Comparison of ENCODE assay signal across 1 cellular context in the genomic region with DNA sequence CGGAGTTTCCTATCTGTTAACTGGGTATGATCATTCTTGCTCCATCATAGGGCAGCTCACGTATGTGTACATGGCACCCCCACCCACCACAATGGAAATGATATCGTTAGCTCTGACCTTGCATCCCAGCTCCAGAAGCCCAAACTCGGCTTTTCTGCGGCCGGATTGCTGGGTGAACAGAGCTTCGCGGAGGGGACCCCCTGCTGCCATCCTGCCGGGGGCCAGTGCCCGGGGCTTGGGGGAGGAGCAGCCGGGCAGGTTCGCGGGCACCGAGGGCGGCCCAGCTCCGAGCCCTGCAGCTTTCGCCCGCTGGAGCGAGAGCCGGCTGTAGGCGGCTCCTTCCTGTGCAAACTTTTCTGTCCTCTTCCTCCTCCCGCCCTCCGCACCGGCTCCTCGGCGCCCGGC.
TF ChIP-seq lines count a peak whose summit lies in the region.

No MANE protein-coding gene starts in this region.

TF ChIP-seq in HepG2, 621 proteins besides CTCF, POLR2A, EP300 and RAD21 (continued from another document and continues in another):
- TF ChIP-seq, protein P1, sequence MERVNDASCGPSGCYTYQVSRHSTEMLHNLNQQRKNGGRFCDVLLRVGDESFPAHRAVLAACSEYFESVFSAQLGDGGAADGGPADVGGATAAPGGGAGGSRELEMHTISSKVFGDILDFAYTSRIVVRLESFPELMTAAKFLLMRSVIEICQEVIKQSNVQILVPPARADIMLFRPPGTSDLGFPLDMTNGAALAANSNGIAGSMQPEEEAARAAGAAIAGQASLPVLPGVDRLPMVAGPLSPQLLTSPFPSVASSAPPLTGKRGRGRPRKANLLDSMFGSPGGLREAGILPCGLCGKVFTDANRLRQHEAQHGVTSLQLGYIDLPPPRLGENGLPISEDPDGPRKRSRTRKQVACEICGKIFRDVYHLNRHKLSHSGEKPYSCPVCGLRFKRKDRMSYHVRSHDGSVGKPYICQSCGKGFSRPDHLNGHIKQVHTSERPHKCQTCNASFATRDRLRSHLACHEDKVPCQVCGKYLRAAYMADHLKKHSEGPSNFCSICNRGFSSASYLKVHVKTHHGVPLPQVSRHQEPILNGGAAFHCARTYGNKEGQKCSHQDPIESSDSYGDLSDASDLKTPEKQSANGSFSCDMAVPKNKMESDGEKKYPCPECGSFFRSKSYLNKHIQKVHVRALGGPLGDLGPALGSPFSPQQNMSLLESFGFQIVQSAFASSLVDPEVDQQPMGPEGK (CRISPR knock-in tag; IDR thresholded peaks at IDR 0.05), result peak; percentile 23; the same call in 1 of the 2 replicates
- TF ChIP-seq, protein P2, sequence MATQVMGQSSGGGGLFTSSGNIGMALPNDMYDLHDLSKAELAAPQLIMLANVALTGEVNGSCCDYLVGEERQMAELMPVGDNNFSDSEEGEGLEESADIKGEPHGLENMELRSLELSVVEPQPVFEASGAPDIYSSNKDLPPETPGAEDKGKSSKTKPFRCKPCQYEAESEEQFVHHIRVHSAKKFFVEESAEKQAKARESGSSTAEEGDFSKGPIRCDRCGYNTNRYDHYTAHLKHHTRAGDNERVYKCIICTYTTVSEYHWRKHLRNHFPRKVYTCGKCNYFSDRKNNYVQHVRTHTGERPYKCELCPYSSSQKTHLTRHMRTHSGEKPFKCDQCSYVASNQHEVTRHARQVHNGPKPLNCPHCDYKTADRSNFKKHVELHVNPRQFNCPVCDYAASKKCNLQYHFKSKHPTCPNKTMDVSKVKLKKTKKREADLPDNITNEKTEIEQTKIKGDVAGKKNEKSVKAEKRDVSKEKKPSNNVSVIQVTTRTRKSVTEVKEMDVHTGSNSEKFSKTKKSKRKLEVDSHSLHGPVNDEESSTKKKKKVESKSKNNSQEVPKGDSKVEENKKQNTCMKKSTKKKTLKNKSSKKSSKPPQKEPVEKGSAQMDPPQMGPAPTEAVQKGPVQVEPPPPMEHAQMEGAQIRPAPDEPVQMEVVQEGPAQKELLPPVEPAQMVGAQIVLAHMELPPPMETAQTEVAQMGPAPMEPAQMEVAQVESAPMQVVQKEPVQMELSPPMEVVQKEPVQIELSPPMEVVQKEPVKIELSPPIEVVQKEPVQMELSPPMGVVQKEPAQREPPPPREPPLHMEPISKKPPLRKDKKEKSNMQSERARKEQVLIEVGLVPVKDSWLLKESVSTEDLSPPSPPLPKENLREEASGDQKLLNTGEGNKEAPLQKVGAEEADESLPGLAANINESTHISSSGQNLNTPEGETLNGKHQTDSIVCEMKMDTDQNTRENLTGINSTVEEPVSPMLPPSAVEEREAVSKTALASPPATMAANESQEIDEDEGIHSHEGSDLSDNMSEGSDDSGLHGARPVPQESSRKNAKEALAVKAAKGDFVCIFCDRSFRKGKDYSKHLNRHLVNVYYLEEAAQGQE (IDR thresholded peaks at IDR 0.05; ENCODE audit: borderline replicate concordance in 1 of 2, low read depth in 1 of 2, low read length in 2 of 2), result no peak
- TF ChIP-seq SRSF1 (optimal IDR thresholded peaks at IDR 0.05; ENCODE audit: low read depth, low read length), result no peak
- no peak for TF ChIP-seq ZNF30 (CRISPR knock-in tag; IDR thresholded peaks at IDR 0.05)
- TF ChIP-seq GABPB1 (CRISPR knock-in tag; IDR thresholded peaks at IDR 0.05), result peak; percentile 70; the same call in 1 of the 2 replicates
- TF ChIP-seq ZNF572 (CRISPR knock-in tag; IDR thresholded peaks at IDR 0.05), result no peak
- TF ChIP-seq MTA1 (CRISPR knock-in tag; IDR thresholded peaks at IDR 0.05; ENCODE audit: borderline replicate concordance), result no peak
- TF ChIP-seq ZNF383 (CRISPR knock-in tag; IDR thresholded peaks at IDR 0.05; ENCODE audit: borderline replicate concordance), result no peak
- no peak for TF ChIP-seq TCF7 (IDR thresholded peaks at IDR 0.05; ENCODE audit: low read depth)
- TF ChIP-seq ZNF274 (CRISPR knock-in tag; IDR thresholded peaks at IDR 0.05), result 0 out of 2 replicates have a peak, but pooled peaks have one; percentile 26
- TF ChIP-seq THAP11 (CRISPR knock-in tag; IDR thresholded peaks at IDR 0.05), result no peak
- TF ChIP-seq, protein P3, sequence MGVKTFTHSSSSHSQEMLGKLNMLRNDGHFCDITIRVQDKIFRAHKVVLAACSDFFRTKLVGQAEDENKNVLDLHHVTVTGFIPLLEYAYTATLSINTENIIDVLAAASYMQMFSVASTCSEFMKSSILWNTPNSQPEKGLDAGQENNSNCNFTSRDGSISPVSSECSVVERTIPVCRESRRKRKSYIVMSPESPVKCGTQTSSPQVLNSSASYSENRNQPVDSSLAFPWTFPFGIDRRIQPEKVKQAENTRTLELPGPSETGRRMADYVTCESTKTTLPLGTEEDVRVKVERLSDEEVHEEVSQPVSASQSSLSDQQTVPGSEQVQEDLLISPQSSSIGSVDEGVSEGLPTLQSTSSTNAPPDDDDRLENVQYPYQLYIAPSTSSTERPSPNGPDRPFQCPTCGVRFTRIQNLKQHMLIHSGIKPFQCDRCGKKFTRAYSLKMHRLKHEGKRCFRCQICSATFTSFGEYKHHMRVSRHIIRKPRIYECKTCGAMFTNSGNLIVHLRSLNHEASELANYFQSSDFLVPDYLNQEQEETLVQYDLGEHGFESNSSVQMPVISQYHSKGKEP (CRISPR knock-in tag; IDR thresholded peaks at IDR 0.05), result no peak
- TF ChIP-seq GATA4 (IDR thresholded peaks at IDR 0.05; ENCODE audit: borderline replicate concordance, low read depth), result no peak
- no peak for TF ChIP-seq ZNF567 (CRISPR knock-in tag; IDR thresholded peaks at IDR 0.05; ENCODE audit: borderline replicate concordance)
- no peak for TF ChIP-seq GATAD1 (CRISPR knock-in tag; IDR thresholded peaks at IDR 0.05)
- TF ChIP-seq ZKSCAN8 (CRISPR knock-in tag; IDR thresholded peaks at IDR 0.05; ENCODE audit: borderline replicate concordance), result no peak
- TF ChIP-seq HOXA5 (CRISPR knock-in tag; IDR thresholded peaks at IDR 0.05), result no peak
- no peak for TF ChIP-seq HIVEP1 (CRISPR knock-in tag; IDR thresholded peaks at IDR 0.05)
- TF ChIP-seq ARID2 (CRISPR knock-in tag; IDR thresholded peaks at IDR 0.05; ENCODE audit: borderline replicate concordance), result no peak
- TF ChIP-seq, protein P4, sequence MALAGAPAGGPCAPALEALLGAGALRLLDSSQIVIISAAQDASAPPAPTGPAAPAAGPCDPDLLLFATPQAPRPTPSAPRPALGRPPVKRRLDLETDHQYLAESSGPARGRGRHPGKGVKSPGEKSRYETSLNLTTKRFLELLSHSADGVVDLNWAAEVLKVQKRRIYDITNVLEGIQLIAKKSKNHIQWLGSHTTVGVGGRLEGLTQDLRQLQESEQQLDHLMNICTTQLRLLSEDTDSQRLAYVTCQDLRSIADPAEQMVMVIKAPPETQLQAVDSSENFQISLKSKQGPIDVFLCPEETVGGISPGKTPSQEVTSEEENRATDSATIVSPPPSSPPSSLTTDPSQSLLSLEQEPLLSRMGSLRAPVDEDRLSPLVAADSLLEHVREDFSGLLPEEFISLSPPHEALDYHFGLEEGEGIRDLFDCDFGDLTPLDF (CRISPR knock-in tag; IDR thresholded peaks at IDR 0.05), result no peak
- TF ChIP-seq MYC (CRISPR knock-in tag; IDR thresholded peaks at IDR 0.05; ENCODE audit: borderline replicate concordance), result no peak
- TF ChIP-seq, protein P5, sequence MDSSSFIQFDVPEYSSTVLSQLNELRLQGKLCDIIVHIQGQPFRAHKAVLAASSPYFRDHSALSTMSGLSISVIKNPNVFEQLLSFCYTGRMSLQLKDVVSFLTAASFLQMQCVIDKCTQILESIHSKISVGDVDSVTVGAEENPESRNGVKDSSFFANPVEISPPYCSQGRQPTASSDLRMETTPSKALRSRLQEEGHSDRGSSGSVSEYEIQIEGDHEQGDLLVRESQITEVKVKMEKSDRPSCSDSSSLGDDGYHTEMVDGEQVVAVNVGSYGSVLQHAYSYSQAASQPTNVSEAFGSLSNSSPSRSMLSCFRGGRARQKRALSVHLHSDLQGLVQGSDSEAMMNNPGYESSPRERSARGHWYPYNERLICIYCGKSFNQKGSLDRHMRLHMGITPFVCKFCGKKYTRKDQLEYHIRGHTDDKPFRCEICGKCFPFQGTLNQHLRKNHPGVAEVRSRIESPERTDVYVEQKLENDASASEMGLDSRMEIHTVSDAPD (CRISPR knock-in tag; IDR thresholded peaks at IDR 0.05), result no peak
- 0 out of 2 replicates have a peak, but pooled peaks have one; percentile 32 for TF ChIP-seq BCL6 (CRISPR knock-in tag; IDR thresholded peaks at IDR 0.05)
- TF ChIP-seq HNRNPH1 (optimal IDR thresholded peaks at IDR 0.05; ENCODE audit: low read depth, low read length), result no peak
- no peak for TF ChIP-seq POLR2AphosphoS2 (IDR thresholded peaks at IDR 0.05; ENCODE audit: low read depth, low read length)
- no peak for TF ChIP-seq CENPT (CRISPR knock-in tag; IDR thresholded peaks at IDR 0.05; ENCODE audit: low read depth)
- TF ChIP-seq GZF1 (CRISPR knock-in tag; IDR thresholded peaks at IDR 0.05), result no peak
- TF ChIP-seq, protein P6, sequence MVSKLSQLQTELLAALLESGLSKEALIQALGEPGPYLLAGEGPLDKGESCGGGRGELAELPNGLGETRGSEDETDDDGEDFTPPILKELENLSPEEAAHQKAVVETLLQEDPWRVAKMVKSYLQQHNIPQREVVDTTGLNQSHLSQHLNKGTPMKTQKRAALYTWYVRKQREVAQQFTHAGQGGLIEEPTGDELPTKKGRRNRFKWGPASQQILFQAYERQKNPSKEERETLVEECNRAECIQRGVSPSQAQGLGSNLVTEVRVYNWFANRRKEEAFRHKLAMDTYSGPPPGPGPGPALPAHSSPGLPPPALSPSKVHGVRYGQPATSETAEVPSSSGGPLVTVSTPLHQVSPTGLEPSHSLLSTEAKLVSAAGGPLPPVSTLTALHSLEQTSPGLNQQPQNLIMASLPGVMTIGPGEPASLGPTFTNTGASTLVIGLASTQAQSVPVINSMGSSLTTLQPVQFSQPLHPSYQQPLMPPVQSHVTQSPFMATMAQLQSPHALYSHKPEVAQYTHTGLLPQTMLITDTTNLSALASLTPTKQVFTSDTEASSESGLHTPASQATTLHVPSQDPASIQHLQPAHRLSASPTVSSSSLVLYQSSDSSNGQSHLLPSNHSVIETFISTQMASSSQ (IDR thresholded peaks at IDR 0.05; ENCODE audit: low read depth), result no peak
- TF ChIP-seq, protein P6 (CRISPR knock-in tag; IDR thresholded peaks at IDR 0.05; ENCODE audit: borderline replicate concordance), result no peak
- TF ChIP-seq ZNF841 (CRISPR knock-in tag; IDR thresholded peaks at IDR 0.05; ENCODE audit: borderline replicate concordance), result no peak
- no peak for TF ChIP-seq ZFP90 (CRISPR knock-in tag; IDR thresholded peaks at IDR 0.05; ENCODE audit: borderline replicate concordance)
- TF ChIP-seq, protein P7, sequence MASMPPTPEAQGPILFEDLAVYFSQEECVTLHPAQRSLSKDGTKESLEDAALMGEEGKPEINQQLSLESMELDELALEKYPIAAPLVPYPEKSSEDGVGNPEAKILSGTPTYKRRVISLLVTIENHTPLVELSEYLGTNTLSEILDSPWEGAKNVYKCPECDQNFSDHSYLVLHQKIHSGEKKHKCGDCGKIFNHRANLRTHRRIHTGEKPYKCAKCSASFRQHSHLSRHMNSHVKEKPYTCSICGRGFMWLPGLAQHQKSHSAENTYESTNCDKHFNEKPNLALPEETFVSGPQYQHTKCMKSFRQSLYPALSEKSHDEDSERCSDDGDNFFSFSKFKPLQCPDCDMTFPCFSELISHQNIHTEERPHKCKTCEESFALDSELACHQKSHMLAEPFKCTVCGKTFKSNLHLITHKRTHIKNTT (CRISPR knock-in tag; IDR thresholded peaks at IDR 0.05), result no peak
- TF ChIP-seq ZSCAN31 (CRISPR knock-in tag; IDR thresholded peaks at IDR 0.05; ENCODE audit: low read depth), result no peak
- TF ChIP-seq PHF20 (CRISPR knock-in tag; IDR thresholded peaks at IDR 0.05), result no peak
- no peak for TF ChIP-seq ZC3H4 (CRISPR knock-in tag; IDR thresholded peaks at IDR 0.05; ENCODE audit: borderline replicate concordance)
- no peak for TF ChIP-seq AGO2 (optimal IDR thresholded peaks at IDR 0.05; ENCODE audit: low read depth, low read length)
- TF ChIP-seq ZNF331 (CRISPR knock-in tag; IDR thresholded peaks at IDR 0.05), result no peak
- TF ChIP-seq ZFY (CRISPR knock-in tag; IDR thresholded peaks at IDR 0.05), result peak; percentile 6; the same call in 1 of the 2 replicates
- no peak for TF ChIP-seq NBN (conservative IDR thresholded peaks at IDR 0.05)
- no peak for TF ChIP-seq CBX1 (IDR thresholded peaks at IDR 0.05; ENCODE audit: low read depth)
- no peak for TF ChIP-seq HOXA7 (CRISPR knock-in tag; IDR thresholded peaks at IDR 0.05)
- TF ChIP-seq RXRB (CRISPR knock-in tag; IDR thresholded peaks at IDR 0.05; ENCODE audit: borderline replicate concordance), result no peak
- TF ChIP-seq, protein P8, sequence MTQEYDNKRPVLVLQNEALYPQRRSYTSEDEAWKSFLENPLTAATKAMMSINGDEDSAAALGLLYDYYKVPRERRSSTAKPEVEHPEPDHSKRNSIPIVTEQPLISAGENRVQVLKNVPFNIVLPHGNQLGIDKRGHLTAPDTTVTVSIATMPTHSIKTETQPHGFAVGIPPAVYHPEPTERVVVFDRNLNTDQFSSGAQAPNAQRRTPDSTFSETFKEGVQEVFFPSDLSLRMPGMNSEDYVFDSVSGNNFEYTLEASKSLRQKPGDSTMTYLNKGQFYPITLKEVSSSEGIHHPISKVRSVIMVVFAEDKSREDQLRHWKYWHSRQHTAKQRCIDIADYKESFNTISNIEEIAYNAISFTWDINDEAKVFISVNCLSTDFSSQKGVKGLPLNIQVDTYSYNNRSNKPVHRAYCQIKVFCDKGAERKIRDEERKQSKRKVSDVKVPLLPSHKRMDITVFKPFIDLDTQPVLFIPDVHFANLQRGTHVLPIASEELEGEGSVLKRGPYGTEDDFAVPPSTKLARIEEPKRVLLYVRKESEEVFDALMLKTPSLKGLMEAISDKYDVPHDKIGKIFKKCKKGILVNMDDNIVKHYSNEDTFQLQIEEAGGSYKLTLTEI (CRISPR knock-in tag; conservative IDR thresholded peaks at IDR 0.05), result no peak
- no peak for TF ChIP-seq YEATS2 (CRISPR knock-in tag; IDR thresholded peaks at IDR 0.05; ENCODE audit: borderline replicate concordance)
- no peak for TF ChIP-seq ZNF224 (CRISPR knock-in tag; IDR thresholded peaks at IDR 0.05)
- TF ChIP-seq ZNF232 (CRISPR knock-in tag; IDR thresholded peaks at IDR 0.05; ENCODE audit: borderline replicate concordance), result no peak
- TF ChIP-seq, protein P9, sequence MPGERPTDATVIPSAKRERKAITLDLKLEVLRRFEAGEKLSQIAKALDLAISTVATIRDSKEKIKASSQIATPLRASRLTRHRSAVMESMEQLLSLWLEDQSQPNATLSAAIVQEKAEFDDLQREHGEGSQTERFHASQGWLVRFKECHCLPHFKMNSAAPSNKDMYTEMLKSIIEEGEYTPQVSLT (CRISPR knock-in tag; IDR thresholded peaks at IDR 0.05; ENCODE audit: borderline replicate concordance, low read depth), result no peak
